ENCODE assay signal across 1 cellular context in the genomic region with DNA sequence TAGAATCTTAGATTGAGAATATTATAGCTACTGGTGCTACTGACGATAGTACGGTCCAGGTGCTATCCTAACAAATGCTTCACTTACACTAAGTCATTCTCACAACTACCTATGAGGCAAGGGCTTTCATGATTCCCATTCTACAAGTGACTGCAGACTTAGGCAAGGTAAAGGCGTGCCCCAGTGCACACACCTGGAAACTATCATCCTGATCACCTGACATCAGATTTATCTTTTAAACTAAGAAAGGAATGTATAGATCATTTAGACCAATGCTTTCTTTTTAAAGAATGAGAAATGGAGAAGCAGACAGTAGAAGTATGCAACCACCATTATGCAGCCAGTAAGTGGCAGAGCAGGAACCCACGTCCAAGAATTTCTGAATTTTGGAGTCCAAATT.
TF ChIP-seq lines count a peak whose summit lies in the region.

No MANE protein-coding gene starts in this region.

TF ChIP-seq in GM23338, 12 proteins besides CTCF, POLR2A, EP300 and RAD21:
- TF ChIP-seq, protein P1, sequence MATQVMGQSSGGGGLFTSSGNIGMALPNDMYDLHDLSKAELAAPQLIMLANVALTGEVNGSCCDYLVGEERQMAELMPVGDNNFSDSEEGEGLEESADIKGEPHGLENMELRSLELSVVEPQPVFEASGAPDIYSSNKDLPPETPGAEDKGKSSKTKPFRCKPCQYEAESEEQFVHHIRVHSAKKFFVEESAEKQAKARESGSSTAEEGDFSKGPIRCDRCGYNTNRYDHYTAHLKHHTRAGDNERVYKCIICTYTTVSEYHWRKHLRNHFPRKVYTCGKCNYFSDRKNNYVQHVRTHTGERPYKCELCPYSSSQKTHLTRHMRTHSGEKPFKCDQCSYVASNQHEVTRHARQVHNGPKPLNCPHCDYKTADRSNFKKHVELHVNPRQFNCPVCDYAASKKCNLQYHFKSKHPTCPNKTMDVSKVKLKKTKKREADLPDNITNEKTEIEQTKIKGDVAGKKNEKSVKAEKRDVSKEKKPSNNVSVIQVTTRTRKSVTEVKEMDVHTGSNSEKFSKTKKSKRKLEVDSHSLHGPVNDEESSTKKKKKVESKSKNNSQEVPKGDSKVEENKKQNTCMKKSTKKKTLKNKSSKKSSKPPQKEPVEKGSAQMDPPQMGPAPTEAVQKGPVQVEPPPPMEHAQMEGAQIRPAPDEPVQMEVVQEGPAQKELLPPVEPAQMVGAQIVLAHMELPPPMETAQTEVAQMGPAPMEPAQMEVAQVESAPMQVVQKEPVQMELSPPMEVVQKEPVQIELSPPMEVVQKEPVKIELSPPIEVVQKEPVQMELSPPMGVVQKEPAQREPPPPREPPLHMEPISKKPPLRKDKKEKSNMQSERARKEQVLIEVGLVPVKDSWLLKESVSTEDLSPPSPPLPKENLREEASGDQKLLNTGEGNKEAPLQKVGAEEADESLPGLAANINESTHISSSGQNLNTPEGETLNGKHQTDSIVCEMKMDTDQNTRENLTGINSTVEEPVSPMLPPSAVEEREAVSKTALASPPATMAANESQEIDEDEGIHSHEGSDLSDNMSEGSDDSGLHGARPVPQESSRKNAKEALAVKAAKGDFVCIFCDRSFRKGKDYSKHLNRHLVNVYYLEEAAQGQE (IDR thresholded peaks at IDR 0.05; ENCODE audit: unreplicated experiment) = no peak
- TF ChIP-seq STAT1 (IDR thresholded peaks at IDR 0.05; ENCODE audit: unreplicated experiment) (no peak), ZNF114 (CRISPR knock-in tag; IDR thresholded peaks at IDR 0.05) (no peak), CREB1 (CRISPR knock-in tag; IDR thresholded peaks at IDR 0.05; ENCODE audit: low read depth) (no peak), POLR2AphosphoS5 (IDR thresholded peaks at IDR 0.05; ENCODE audit: low read depth) (no peak), NANOG (IDR thresholded peaks at IDR 0.05; ENCODE audit: borderline replicate concordance) (no peak), ETS1 (IDR thresholded peaks at IDR 0.05) (no peak), ZNF331 (CRISPR knock-in tag; IDR thresholded peaks at IDR 0.05; ENCODE audit: low read depth) (no peak), EZH2phosphoT487 (IDR thresholded peaks at IDR 0.05; ENCODE audit: unreplicated experiment) (no peak), EZH2 (IDR thresholded peaks at IDR 0.05; ENCODE audit: low read depth, unreplicated experiment) (no peak), JUNB (IDR thresholded peaks at IDR 0.05; ENCODE audit: unreplicated experiment) (no peak)
- TF ChIP-seq, protein P2, sequence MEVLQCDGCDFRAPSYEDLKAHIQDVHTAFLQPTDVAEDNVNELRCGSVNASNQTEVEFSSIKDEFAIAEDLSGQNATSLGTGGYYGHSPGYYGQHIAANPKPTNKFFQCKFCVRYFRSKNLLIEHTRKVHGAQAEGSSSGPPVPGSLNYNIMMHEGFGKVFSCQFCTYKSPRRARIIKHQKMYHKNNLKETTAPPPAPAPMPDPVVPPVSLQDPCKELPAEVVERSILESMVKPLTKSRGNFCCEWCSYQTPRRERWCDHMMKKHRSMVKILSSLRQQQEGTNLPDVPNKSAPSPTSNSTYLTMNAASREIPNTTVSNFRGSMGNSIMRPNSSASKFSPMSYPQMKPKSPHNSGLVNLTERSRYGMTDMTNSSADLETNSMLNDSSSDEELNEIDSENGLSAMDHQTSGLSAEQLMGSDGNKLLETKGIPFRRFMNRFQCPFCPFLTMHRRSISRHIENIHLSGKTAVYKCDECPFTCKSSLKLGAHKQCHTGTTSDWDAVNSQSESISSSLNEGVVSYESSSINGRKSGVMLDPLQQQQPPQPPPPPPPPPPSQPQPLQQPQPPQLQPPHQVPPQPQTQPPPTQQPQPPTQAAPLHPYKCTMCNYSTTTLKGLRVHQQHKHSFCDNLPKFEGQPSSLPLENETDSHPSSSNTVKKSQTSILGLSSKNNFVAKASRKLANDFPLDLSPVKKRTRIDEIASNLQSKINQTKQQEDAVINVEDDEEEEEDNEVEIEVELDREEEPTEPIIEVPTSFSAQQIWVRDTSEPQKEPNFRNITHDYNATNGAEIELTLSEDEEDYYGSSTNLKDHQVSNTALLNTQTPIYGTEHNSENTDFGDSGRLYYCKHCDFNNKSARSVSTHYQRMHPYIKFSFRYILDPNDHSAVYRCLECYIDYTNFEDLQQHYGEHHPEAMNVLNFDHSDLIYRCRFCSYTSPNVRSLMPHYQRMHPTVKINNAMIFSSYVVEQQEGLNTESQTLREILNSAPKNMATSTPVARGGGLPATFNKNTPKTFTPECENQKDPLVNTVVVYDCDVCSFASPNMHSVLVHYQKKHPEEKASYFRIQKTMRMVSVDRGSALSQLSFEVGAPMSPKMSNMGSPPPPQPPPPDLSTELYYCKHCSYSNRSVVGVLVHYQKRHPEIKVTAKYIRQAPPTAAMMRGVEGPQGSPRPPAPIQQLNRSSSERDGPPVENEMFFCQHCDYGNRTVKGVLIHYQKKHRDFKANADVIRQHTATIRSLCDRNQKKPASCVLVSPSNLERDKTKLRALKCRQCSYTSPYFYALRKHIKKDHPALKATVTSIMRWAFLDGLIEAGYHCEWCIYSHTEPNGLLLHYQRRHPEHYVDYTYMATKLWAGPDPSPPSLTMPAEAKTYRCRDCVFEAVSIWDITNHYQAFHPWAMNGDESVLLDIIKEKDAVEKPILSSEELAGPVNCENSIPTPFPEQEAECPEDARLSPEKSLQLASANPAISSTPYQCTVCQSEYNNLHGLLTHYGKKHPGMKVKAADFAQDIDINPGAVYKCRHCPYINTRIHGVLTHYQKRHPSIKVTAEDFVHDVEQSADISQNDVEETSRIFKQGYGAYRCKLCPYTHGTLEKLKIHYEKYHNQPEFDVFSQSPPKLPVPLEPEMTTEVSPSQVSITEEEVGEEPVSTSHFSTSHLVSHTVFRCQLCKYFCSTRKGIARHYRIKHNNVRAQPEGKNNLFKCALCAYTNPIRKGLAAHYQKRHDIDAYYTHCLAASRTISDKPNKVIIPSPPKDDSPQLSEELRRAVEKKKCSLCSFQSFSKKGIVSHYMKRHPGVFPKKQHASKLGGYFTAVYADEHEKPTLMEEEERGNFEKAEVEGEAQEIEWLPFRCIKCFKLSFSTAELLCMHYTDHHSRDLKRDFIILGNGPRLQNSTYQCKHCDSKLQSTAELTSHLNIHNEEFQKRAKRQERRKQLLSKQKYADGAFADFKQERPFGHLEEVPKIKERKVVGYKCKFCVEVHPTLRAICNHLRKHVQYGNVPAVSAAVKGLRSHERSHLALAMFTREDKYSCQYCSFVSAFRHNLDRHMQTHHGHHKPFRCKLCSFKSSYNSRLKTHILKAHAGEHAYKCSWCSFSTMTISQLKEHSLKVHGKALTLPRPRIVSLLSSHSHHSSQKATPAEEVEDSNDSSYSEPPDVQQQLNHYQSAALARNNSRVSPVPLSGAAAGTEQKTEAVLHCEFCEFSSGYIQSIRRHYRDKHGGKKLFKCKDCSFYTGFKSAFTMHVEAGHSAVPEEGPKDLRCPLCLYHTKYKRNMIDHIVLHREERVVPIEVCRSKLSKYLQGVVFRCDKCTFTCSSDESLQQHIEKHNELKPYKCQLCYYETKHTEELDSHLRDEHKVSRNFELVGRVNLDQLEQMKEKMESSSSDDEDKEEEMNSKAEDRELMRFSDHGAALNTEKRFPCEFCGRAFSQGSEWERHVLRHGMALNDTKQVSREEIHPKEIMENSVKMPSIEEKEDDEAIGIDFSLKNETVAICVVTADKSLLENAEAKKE (CRISPR knock-in tag; IDR thresholded peaks at IDR 0.05) = no peak
